1 cellular context compared by ENCODE assay signal in the genomic region with DNA sequence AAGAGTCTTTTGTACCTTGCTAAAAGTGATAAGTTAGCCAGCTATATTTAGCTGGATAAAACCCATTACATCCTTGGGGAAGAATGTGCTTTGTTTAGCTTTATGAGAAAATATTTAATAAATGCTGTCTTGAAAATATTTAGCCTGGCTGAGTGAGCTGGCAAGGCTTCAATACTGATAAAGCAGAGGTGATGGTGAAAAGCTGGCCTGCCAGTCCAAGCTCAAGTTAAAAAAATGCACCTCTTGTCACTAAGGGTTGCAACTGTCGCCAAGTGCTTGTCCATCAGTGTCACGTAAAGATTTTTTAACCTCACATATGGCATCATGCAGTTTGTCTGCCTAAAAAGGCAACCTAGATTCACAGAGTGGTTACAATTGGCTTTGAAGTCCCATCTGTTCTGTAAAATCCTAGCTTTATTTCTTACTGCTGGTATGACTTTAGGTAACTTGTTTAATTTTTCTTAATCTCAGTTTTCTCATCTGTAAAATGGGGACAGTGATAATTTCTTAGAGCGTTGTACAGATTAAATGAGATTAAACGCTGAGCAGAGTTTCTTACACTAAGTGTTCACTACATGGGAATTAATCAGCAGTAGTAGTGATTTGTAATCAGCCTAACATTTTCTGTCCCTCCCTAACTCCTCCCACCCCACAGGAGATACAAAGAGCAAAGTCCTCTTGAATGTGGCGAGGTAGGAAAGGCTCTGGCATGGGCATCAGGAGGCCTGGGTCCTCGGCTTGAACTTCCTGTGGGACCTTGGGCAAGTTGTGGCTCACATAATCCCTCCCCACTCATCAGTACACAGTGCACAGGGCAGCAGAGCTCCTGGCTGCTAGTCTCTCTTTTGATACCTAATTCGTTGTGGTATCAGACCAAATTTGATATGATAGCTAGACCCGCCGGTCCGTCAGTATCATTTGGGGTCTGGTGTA.
A peak's percentile ranks its signal among the peaks of the same experiment; 100 is the strongest.
TF ChIP-seq lines count a peak whose summit lies in the region.

No MANE protein-coding gene starts in this region.

TF ChIP-seq in HepG2, 621 proteins besides CTCF, POLR2A, EP300 and RAD21 (continued from another document):
- TF ChIP-seq ZNF609 (CRISPR knock-in tag; IDR thresholded peaks at IDR 0.05; ENCODE audit: borderline replicate concordance) (peak; percentile 46; the same call in 1 of the 2 replicates), IKZF5 (CRISPR knock-in tag; IDR thresholded peaks at IDR 0.05) (0 out of 2 replicates have a peak, but pooled peaks have one; percentile 41), SOX6 (IDR thresholded peaks at IDR 0.05) (no peak), SOX6 (CRISPR knock-in tag; IDR thresholded peaks at IDR 0.05) (peak; percentile 53), MEIS1 (CRISPR knock-in tag; IDR thresholded peaks at IDR 0.05; ENCODE audit: borderline replicate concordance) (0 out of 2 replicates have a peak, but pooled peaks have one; percentile 43), HES4 (CRISPR knock-in tag; IDR thresholded peaks at IDR 0.05; ENCODE audit: borderline replicate concordance) (no peak), ZFY (CRISPR knock-in tag; IDR thresholded peaks at IDR 0.05) (peak; percentile 34; the same call in 1 of the 2 replicates), CREM (IDR thresholded peaks at IDR 0.05) (peak; percentile 20; the same call in 1 of the 2 replicates), CREM (CRISPR knock-in tag; IDR thresholded peaks at IDR 0.05) (no peak), TEAD3 (CRISPR knock-in tag; optimal IDR thresholded peaks at IDR 0.05; ENCODE audit: borderline replicate concordance) (peak; percentile 55), PITX1 (CRISPR knock-in tag; IDR thresholded peaks at IDR 0.05) (peak; percentile 82), DPF2 (CRISPR knock-in tag; IDR thresholded peaks at IDR 0.05; ENCODE audit: borderline replicate concordance, low read depth) (peak; percentile 57; the same call in 1 of the 2 replicates), ZNF331 (CRISPR knock-in tag; IDR thresholded peaks at IDR 0.05) (0 out of 2 replicates have a peak, but pooled peaks have one; percentile 18), SP2 (CRISPR knock-in tag; IDR thresholded peaks at IDR 0.05) (no peak), ZNF614 (CRISPR knock-in tag; IDR thresholded peaks at IDR 0.05; ENCODE audit: borderline replicate concordance) (no peak), ZNF749 (CRISPR knock-in tag; IDR thresholded peaks at IDR 0.05; ENCODE audit: borderline replicate concordance) (no peak)
- TF ChIP-seq, protein P1, sequence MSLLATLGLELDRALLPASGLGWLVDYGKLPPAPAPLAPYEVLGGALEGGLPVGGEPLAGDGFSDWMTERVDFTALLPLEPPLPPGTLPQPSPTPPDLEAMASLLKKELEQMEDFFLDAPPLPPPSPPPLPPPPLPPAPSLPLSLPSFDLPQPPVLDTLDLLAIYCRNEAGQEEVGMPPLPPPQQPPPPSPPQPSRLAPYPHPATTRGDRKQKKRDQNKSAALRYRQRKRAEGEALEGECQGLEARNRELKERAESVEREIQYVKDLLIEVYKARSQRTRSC (CRISPR knock-in tag; IDR thresholded peaks at IDR 0.05; ENCODE audit: low read depth) = no peak
- TF ChIP-seq, protein P2, sequence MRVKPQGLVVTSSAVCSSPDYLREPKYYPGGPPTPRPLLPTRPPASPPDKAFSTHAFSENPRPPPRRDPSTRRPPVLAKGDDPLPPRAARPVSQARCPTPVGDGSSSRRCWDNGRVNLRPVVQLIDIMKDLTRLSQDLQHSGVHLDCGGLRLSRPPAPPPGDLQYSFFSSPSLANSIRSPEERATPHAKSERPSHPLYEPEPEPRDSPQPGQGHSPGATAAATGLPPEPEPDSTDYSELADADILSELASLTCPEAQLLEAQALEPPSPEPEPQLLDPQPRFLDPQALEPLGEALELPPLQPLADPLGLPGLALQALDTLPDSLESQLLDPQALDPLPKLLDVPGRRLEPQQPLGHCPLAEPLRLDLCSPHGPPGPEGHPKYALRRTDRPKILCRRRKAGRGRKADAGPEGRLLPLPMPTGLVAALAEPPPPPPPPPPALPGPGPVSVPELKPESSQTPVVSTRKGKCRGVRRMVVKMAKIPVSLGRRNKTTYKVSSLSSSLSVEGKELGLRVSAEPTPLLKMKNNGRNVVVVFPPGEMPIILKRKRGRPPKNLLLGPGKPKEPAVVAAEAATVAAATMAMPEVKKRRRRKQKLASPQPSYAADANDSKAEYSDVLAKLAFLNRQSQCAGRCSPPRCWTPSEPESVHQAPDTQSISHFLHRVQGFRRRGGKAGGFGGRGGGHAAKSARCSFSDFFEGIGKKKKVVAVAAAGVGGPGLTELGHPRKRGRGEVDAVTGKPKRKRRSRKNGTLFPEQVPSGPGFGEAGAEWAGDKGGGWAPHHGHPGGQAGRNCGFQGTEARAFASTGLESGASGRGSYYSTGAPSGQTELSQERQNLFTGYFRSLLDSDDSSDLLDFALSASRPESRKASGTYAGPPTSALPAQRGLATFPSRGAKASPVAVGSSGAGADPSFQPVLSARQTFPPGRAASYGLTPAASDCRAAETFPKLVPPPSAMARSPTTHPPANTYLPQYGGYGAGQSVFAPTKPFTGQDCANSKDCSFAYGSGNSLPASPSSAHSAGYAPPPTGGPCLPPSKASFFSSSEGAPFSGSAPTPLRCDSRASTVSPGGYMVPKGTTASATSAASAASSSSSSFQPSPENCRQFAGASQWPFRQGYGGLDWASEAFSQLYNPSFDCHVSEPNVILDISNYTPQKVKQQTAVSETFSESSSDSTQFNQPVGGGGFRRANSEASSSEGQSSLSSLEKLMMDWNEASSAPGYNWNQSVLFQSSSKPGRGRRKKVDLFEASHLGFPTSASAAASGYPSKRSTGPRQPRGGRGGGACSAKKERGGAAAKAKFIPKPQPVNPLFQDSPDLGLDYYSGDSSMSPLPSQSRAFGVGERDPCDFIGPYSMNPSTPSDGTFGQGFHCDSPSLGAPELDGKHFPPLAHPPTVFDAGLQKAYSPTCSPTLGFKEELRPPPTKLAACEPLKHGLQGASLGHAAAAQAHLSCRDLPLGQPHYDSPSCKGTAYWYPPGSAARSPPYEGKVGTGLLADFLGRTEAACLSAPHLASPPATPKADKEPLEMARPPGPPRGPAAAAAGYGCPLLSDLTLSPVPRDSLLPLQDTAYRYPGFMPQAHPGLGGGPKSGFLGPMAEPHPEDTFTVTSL (CRISPR knock-in tag; IDR thresholded peaks at IDR 0.05; ENCODE audit: borderline replicate concordance) = 0 out of 2 replicates have a peak, but pooled peaks have one; percentile 17
